In genomic region chrX:140141444-140142029, GRCh38 we compare ENCODE assay signal across 8 cellular contexts.
DNase-seq lines count a peak whose midpoint lies in the region; ATAC-seq lines count a peak whose summit lies in the region.

No MANE protein-coding gene starts in this region.

- DNase-seq in NCI-H524 (lab: John Stamatoyannopoulos, UW) = peak; percentile 0 to 32
- DNase-seq in NCI-H524 treated with DMSO at 0.1 percent for 48 hours (lab: John Stamatoyannopoulos, UW) = no peak
- DNase-seq in LoVo (ENCODE audit: low spot score) = peak; percentile 11
- DNase-seq in activated CD4-positive, alpha-beta T cell treated with anti-CD3 and anti-CD28 coated beads, Interleukin-2, amount 50 U/mL, for 48 hours = peak; percentile 1 to 20
- peak in 38 of 42 donors; percentile 7 to 78 (median 52) for DNase-seq in head of caudate nucleus
- peak; percentile 10 to 22 for DNase-seq in stimulated activated CD4-positive, alpha-beta T cell treated with anti-CD3 and anti-CD28 coated beads, Interleukin-2, amount 100 ng/mL, for 24 hours
- no peak for DNase-seq in HuH-7.5 (ENCODE audit: low spot score)

- intact Hi-C loops in head of caudate nucleus (cut with DNase I) = no loop called here

- peak; percentile 64 for ATAC-seq in GM19452 (IDR thresholded peaks at IDR 0.05; ENCODE audit: unreplicated experiment)

Comparison
In these comparisons a context has a peak if more than half of its experiments do, and no peak if none do; other contexts are left out.
1. DNase-seq: peak in NCI-H524 (2 of 2), LoVo (single experiment), activated CD4-positive, alpha-beta T cell treated with anti-CD3 and anti-CD28 coated beads, Interleukin-2, amount 50 U/mL, for 48 hours (2 of 2), head of caudate nucleus (38 of 42) and stimulated activated CD4-positive, alpha-beta T cell treated with anti-CD3 and anti-CD28 coated beads, Interleukin-2, amount 100 ng/mL, for 24 hours (2 of 2); none in NCI-H524 treated with DMSO at 0.1 percent for 48 hours (single experiment) and HuH-7.5 (single experiment).